Comparison of ENCODE assay signal across 8 cellular contexts in genomic region chr3:52001443-52001974, GRCh38. TPM values are rescaled to one million over a fixed set of nuclear protein-coding genes. Genes with fewer than 3 reads are reported as not detected.
DNase-seq lines count a peak whose midpoint lies in the region; ATAC-seq and TF ChIP-seq lines count a peak whose summit lies in the region.

No MANE protein-coding gene starts in this region.

- H3K4me3 Mint-ChIP-seq in natural killer cell treated with Interleukin-12 subunit alpha and Interleukin-12 subunit beta and Interleukin-15 and Interleukin-18, amount 100 ng/mL, for 72 hours = no peak overlapping the region

- DNase-seq in AG10803 (ENCODE audit: low read depth) = peak; percentile 33
- peak; percentile 62 for DNase-seq in NOMO-1 treated with dmso at 0.1 percent for 144 hours (lab: John Stamatoyannopoulos, UW; ENCODE audit: unreplicated experiment)
- DNase-seq in activated CD8-positive, alpha-beta memory T cell treated with anti-CD3 and anti-CD28 coated beads, Interleukin-2, amount 50 U/mL, for 48 hours = peak; percentile 93
- DNase-seq in epithelial cell of proximal tubule (ENCODE audit: low read depth) = no peak
- peak; percentile 78 for DNase-seq in natural killer cell treated with Interleukin-12 subunit alpha and Interleukin-12 subunit beta and Interleukin-15 and Interleukin-18, amount 100 ng/mL, for 72 hours (ENCODE audit: low spot score)
- DNase-seq in stimulated activated naive CD4-positive, alpha-beta T cell (lab: John Stamatoyannopoulos, UW) = peak; percentile 62 to 89 (median 82)

- H3K27ac Mint-ChIP-seq in natural killer cell treated with Interleukin-12 subunit alpha and Interleukin-12 subunit beta and Interleukin-15 and Interleukin-18, amount 100 ng/mL, for 72 hours = no peak overlapping the region

- TF ChIP-seq CTCF in AG10803 (conservative IDR thresholded peaks at IDR 0.05; ENCODE audit: low read length) (peak; percentile 87), epithelial cell of proximal tubule (conservative IDR thresholded peaks at IDR 0.05; ENCODE audit: low read depth, low read length) (peak; percentile 91)

- H3K4me3 ChIP-seq in AG10803 (ENCODE audit: low read length) (no peak overlapping the region), epithelial cell of proximal tubule (ENCODE audit: low read depth, low read length) (no peak overlapping the region)

- peaks cover 0 to 5% of the 10 kb centered on the region in 2 donors for H3K27me3 Mint-ChIP-seq in natural killer cell treated with Interleukin-12 subunit alpha and Interleukin-12 subunit beta and Interleukin-15 and Interleukin-18, amount 100 ng/mL, for 72 hours

- peaks cover 6 to 7% of the 10 kb centered on the region in 2 donors for H3K4me1 Mint-ChIP-seq in natural killer cell treated with Interleukin-12 subunit alpha and Interleukin-12 subunit beta and Interleukin-15 and Interleukin-18, amount 100 ng/mL, for 72 hours (ENCODE audit: low read depth in 2 of 2)

- peak; percentile 67 for ATAC-seq in GM19035 (IDR thresholded peaks at IDR 0.05; ENCODE audit: unreplicated experiment)
- peak; percentile 69 for ATAC-seq in HG03469 (IDR thresholded peaks at IDR 0.05; ENCODE audit: unreplicated experiment)
- ATAC-seq in natural killer cell treated with Interleukin-12 subunit alpha and Interleukin-12 subunit beta and Interleukin-15 and Interleukin-18, amount 100 ng/mL, for 72 hours = peak; percentile 92

- H3K9me3 Mint-ChIP-seq in natural killer cell treated with Interleukin-12 subunit alpha and Interleukin-12 subunit beta and Interleukin-15 and Interleukin-18, amount 100 ng/mL, for 72 hours = no peaks in the 10 kb centered on the region

- H3K36me3 Mint-ChIP-seq in natural killer cell treated with Interleukin-12 subunit alpha and Interleukin-12 subunit beta and Interleukin-15 and Interleukin-18, amount 100 ng/mL, for 72 hours = no peaks in the 10 kb centered on the region

RNA-seq across cellular contexts. Expression of gene RPL29, which starts 5.8 kb away (rescaled TPM):
- total RNA-seq in epithelial cell of proximal tubule = 1,795 and 2,087 TPM in 2 replicates
- total RNA-seq in natural killer cell treated with Interleukin-12 subunit alpha and Interleukin-12 subunit beta and Interleukin-15 and Interleukin-18, amount 100 ng/mL, for 72 hours = 100 to 1,000 TPM; 598 to 910 TPM

RNA-seq across cellular contexts. Expression of gene ACY1, which starts 18.2 kb away (rescaled TPM):
- total RNA-seq in epithelial cell of proximal tubule = 85.7 and 95.8 TPM in 2 replicates
- 10 to 100 TPM; 22.4 to 42.6 TPM for total RNA-seq in natural killer cell treated with Interleukin-12 subunit alpha and Interleukin-12 subunit beta and Interleukin-15 and Interleukin-18, amount 100 ng/mL, for 72 hours

RNA-seq across cellular contexts. Expression of gene ABHD14A, which starts 26.6 kb away (rescaled TPM):
- 13.8 and 18.9 TPM in 2 replicates for total RNA-seq in epithelial cell of proximal tubule
- 10 to 100 TPM in 1 of 2 donors, 1 to 10 TPM in 1; 8.7 to 13.1 TPM for total RNA-seq in natural killer cell treated with Interleukin-12 subunit alpha and Interleukin-12 subunit beta and Interleukin-15 and Interleukin-18, amount 100 ng/mL, for 72 hours

RNA-seq across cellular contexts. Expression of gene ABHD14B, which starts 27.7 kb away (rescaled TPM):
- 29.1 and 39.1 TPM in 2 replicates for total RNA-seq in epithelial cell of proximal tubule
- 10 to 100 TPM; 28.0 to 33.2 TPM for total RNA-seq in natural killer cell treated with Interleukin-12 subunit alpha and Interleukin-12 subunit beta and Interleukin-15 and Interleukin-18, amount 100 ng/mL, for 72 hours

RNA-seq across cellular contexts. Expression of gene PCBP4, which starts 34.3 kb away (rescaled TPM):
- total RNA-seq in epithelial cell of proximal tubule = 102 and 120 TPM in 2 replicates
- total RNA-seq in natural killer cell treated with Interleukin-12 subunit alpha and Interleukin-12 subunit beta and Interleukin-15 and Interleukin-18, amount 100 ng/mL, for 72 hours = 1 to 10 TPM; 7.9 to 8.4 TPM
